22 cellular contexts compared by ENCODE assay signal in the genomic region with DNA sequence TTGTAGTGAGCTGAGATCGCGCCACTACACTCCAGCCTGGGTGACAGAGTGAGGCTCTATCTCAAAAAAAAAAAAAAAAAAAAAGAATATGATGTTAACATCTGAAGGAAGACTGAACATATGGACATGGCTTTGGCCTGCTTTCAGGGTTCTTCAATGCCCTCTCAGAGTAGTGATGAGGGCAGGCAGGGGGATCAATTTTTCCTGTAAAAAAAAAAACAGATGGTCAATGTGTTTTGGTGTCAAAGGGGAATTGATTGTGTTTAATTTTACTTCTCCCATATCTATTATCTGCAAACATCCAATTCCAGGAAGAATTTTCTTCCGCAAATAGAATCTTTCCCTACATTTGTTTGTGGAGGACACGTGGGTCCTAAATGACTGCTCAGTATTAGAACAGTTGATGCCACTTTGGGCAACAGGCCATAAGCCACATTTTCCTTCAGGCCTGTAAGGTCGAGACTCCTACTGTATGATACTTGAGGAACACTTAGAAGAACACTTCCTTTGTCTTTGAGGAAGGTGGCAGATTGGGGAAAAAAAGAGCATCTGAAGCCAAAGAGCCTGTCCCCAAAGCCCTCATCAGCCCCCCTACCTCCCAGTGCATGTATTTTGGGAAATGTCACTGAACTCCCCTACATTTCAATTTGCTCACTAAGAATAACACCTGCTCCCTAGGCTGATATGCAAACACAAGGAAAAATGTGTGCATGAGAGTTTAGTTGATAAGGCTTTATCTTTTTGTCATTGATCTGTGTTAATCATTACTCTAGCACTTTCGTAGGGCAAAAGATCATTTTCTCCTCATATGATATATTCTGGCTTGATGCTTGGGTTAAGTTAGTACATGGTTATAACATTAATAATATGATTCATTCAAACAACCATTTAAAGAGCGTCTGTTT. TPM values are rescaled to one million over a fixed set of nuclear protein-coding genes. Genes with fewer than 3 reads are reported as not detected.
"Had no signal": no experiment of that assay in that cellular context is flagged by ENCODE, and none has a peak within 500 bp of the region (broad histone marks: within the 10 kb centered on the region; RNA-seq: fewer than 3 reads in every experiment).

No MANE protein-coding gene starts in this region.

- H3K4me1 ChIP-seq: ascending aorta, breast epithelium, gastrocnemius medialis, heart right ventricle, prostate gland, upper lobe of left lung had no signal

- H3K9me3 ChIP-seq: ascending aorta, breast epithelium, gastrocnemius medialis, heart right ventricle, prostate gland, upper lobe of left lung had no signal

- H3K27ac ChIP-seq: ascending aorta, breast epithelium, coronary artery, gastrocnemius medialis, heart right ventricle, prostate gland, skin epidermis, upper lobe of left lung, VCaP had no signal

- H3K36me3 ChIP-seq: ascending aorta, breast epithelium, gastrocnemius medialis, heart right ventricle, prostate gland, upper lobe of left lung had no signal

- ATAC-seq: gastrocnemius medialis; heart right ventricle; left cardiac atrium; right cardiac atrium; stimulated activated naive CD8-positive, alpha-beta T cell treated with anti-CD3 and anti-CD28 coated beads, Interleukin-15, amount 100 ng/mL, for 72 hours had no signal

- H3K4me3 ChIP-seq: ascending aorta, breast epithelium, coronary artery, gastrocnemius medialis, heart right ventricle, lung, prostate gland, skin epidermis, upper lobe of left lung had no signal

- H3K27me3 ChIP-seq: ascending aorta, breast epithelium, gastrocnemius medialis, heart right ventricle, upper lobe of left lung had no signal

- DNase-seq: activated CD4-positive, alpha-beta T cell treated with anti-CD3 and anti-CD28 coated beads, Interleukin-2, amount 50 U/mL, for 4 hours; activated CD4-positive, CD25-positive, alpha-beta regulatory T cell treated with anti-CD3 and anti-CD28 coated beads, Interleukin-2, amount 50 U/mL, for 72 hours; activated gamma-delta T cell; gastrocnemius medialis; heart right ventricle; left cardiac atrium; midbrain; naive B cell; right cardiac atrium; stimulated activated CD4-positive, alpha-beta T cell treated with anti-CD3 and anti-CD28 coated beads, Interleukin-15, amount 100 ng/mL, for 24 hours; stimulated activated CD4-positive, alpha-beta T cell treated with anti-CD3 and anti-CD28 coated beads, Interleukin-2, amount 100 ng/mL, for 48 hours; stimulated activated naive CD8-positive, alpha-beta T cell treated with anti-CD3 and anti-CD28 coated beads, Interleukin-15, amount 100 ng/mL, for 72 hours; T-helper 2 cell; upper lobe of left lung had no signal

RNA-seq across cellular contexts. Expression of gene MGAM2, which starts 28.3 kb away (rescaled TPM):
- total RNA-seq: activated CD8-positive, alpha-beta memory T cell treated with anti-CD3 and anti-CD28 coated beads for 36 hours; ascending aorta had no signal
